18 cellular contexts compared by ENCODE assay signal in genomic region chr1:201755200-201755599, GRCh38.
"Had no signal": no experiment of that assay in that cellular context is flagged by ENCODE, and none has a peak within 500 bp of the region (broad histone marks: within the 10 kb centered on the region; RNA-seq: fewer than 3 reads in every experiment).

No MANE protein-coding gene starts in this region.

- H3K4me3 Mint-ChIP-seq: activated CD4-positive, alpha-beta T cell treated with anti-CD3 and anti-CD28 coated beads, Interleukin-2, amount 10 ng/mL, durations not matched to agents 7 days and 5 days; activated CD8-positive, alpha-beta T cell treated with anti-CD3 and anti-CD28 coated beads, Interleukin-2, amount 10 ng/mL, durations not matched to agents 7 days and 5 days; activated naive CD4-positive, alpha-beta T cell treated with anti-CD3 and anti-CD28 coated beads for 36 hours; activated T-cell treated with anti-CD3 and anti-CD28 coated beads, Interleukin-2, amount 50 U/mL, for 24 hours; neural crest cell; stimulated activated naive CD8-positive, alpha-beta T cell treated with anti-CD3 and anti-CD28 coated beads, Interleukin-15, Interleukin-2, amounts not matched to agents 100 ng/mL and 50 ng/mL, for 24 hours had no signal

- H3K9me3 ChIP-seq: esophagus muscularis mucosa, gastroesophageal sphincter, heart right ventricle, left lung, ovary, psoas muscle had no signal

- H3K27ac Mint-ChIP-seq: activated CD4-positive, alpha-beta T cell treated with anti-CD3 and anti-CD28 coated beads, Interleukin-2, amount 10 ng/mL, durations not matched to agents 7 days and 5 days; activated CD8-positive, alpha-beta T cell treated with anti-CD3 and anti-CD28 coated beads, Interleukin-2, amount 10 ng/mL, durations not matched to agents 7 days and 5 days; activated naive CD4-positive, alpha-beta T cell treated with anti-CD3 and anti-CD28 coated beads for 36 hours; activated T-cell treated with anti-CD3 and anti-CD28 coated beads, Interleukin-2, amount 50 U/mL, for 24 hours; stimulated activated naive CD8-positive, alpha-beta T cell treated with anti-CD3 and anti-CD28 coated beads, Interleukin-15, Interleukin-2, amounts not matched to agents 100 ng/mL and 50 ng/mL, for 24 hours had no signal

- H3K27me3 ChIP-seq: esophagus muscularis mucosa, gastroesophageal sphincter, heart right ventricle, left lung, ovary had no signal

- DNase-seq: activated CD4-positive, alpha-beta T cell treated with anti-CD3 and anti-CD28 coated beads, Interleukin-2, amount 10 ng/mL, durations not matched to agents 7 days and 5 days; activated CD4-positive, CD25-positive, alpha-beta regulatory T cell; activated CD8-positive, alpha-beta T cell treated with anti-CD3 and anti-CD28 coated beads, Interleukin-2, amount 10 ng/mL, durations not matched to agents 7 days and 5 days; activated naive CD4-positive, alpha-beta T cell treated with anti-CD3 and anti-CD28 coated beads for 36 hours; activated T-cell treated with anti-CD3 and anti-CD28 coated beads, Interleukin-2, amount 50 U/mL, for 24 hours; dermis blood vessel endothelial cell; effector memory CD4-positive, alpha-beta T cell; heart right ventricle; left lung; ovary; psoas muscle; right cardiac atrium; T-helper 1 cell; T-helper 9 cell had no signal

- H3K4me1 ChIP-seq: psoas muscle had no signal

- H3K4me3 ChIP-seq: esophagus muscularis mucosa, gastroesophageal sphincter, heart right ventricle, left lung, ovary, psoas muscle had no signal

- H3K36me3 ChIP-seq: esophagus muscularis mucosa, gastroesophageal sphincter, heart right ventricle, left lung, ovary had no signal

- H3K27me3 Mint-ChIP-seq: activated T-cell treated with anti-CD3 and anti-CD28 coated beads, Interleukin-2, amount 50 U/mL, for 24 hours had no signal

- H3K9me3 Mint-ChIP-seq: activated CD4-positive, alpha-beta T cell treated with anti-CD3 and anti-CD28 coated beads, Interleukin-2, amount 10 ng/mL, durations not matched to agents 7 days and 5 days; activated naive CD4-positive, alpha-beta T cell treated with anti-CD3 and anti-CD28 coated beads for 36 hours; activated T-cell treated with anti-CD3 and anti-CD28 coated beads, Interleukin-2, amount 50 U/mL, for 24 hours; neural crest cell; stimulated activated naive CD8-positive, alpha-beta T cell treated with anti-CD3 and anti-CD28 coated beads, Interleukin-15, Interleukin-2, amounts not matched to agents 100 ng/mL and 50 ng/mL, for 24 hours had no signal

- H3K27ac ChIP-seq: esophagus muscularis mucosa, gastroesophageal sphincter, left lung, ovary, psoas muscle had no signal
